In the genomic region with DNA sequence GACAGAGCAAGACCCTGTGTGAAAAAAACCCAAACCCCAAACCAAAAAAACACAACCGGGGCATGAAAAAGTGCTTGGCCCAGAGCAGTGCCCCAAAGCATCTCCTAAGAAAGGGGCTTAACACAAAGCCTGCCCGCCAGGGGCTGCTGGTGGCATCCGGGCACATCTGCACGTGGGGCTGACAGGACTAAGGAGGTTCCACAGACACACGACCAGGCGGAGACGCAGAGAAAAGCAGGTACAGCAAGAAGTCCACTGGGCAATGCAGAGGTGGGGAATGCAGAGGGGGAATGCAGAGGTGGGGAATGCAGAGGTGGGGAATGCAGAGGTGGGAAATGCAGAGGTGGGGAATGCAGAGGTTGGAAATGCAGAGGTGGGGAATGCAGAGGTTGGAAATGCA, we compare ENCODE assay signal across 10 cellular contexts.
DNase-seq lines count a peak whose midpoint lies in the region; ATAC-seq and TF ChIP-seq lines count a peak whose summit lies in the region.
"Had no signal": no experiment of that assay in that cellular context is flagged by ENCODE, and none has a peak within 500 bp of the region (broad histone marks: within the 10 kb centered on the region; RNA-seq: fewer than 3 reads in every experiment).

No MANE protein-coding gene starts in this region.

- H3K4me3 ChIP-seq in AG04450 (ENCODE audit: low read depth, low read length) (no peak overlapping the region), HUES64 (ENCODE audit: low read length) (no peak overlapping the region)
- H3K4me3 ChIP-seq in effector memory CD4-positive, alpha-beta T cell (ENCODE audit: insufficient read depth, low read depth, low read length, poor library complexity, severe bottlenecking) = no peak overlapping the region

- H3K36me3 Mint-ChIP-seq in natural killer cell treated with Interleukin-12 subunit alpha and Interleukin-12 subunit beta and Interleukin-15 and Interleukin-18, amount 100 ng/mL, for 72 hours = no peaks in the 10 kb centered on the region

- H3K4me1 Mint-ChIP-seq in natural killer cell treated with Interleukin-12 subunit alpha and Interleukin-12 subunit beta and Interleukin-15 and Interleukin-18, amount 100 ng/mL, for 72 hours (ENCODE audit: low read depth in 2 of 2) = peaks cover 68 to 82% of the 10 kb centered on the region in 2 donors

- H3K27ac Mint-ChIP-seq in natural killer cell treated with Interleukin-12 subunit alpha and Interleukin-12 subunit beta and Interleukin-15 and Interleukin-18, amount 100 ng/mL, for 72 hours = peak overlapping the region; percentile 86 to 94

- TF ChIP-seq CTCF in AG04450 (IDR thresholded peaks at IDR 0.05; ENCODE audit: low read depth, low read length) = no peak

- POLR2A ChIA-PET in AG04450 (lab: Yijun Ruan, JAX) = no interaction called here

- CTCF ChIA-PET in AG04450 (lab: Charles Lee) = interaction anchor here (1.2 kb wide), 1 partner anchor 184 kb away, joined by 3 read pairs; no protein-coding TSS in a partner anchor

- H3K27me3 Mint-ChIP-seq in natural killer cell treated with Interleukin-12 subunit alpha and Interleukin-12 subunit beta and Interleukin-15 and Interleukin-18, amount 100 ng/mL, for 72 hours = no peaks in the 10 kb centered on the region

- H3K9me3 ChIP-seq in AG04450 (ENCODE audit: control insufficient read depth, insufficient read depth, low read length) (peaks cover 6% of the 10 kb centered on the region; the same call in 1 of the 2 replicates), HUES64 (ENCODE audit: insufficient read depth, low read depth, low read length) (no peaks in the 10 kb centered on the region)
- no peaks in the 10 kb centered on the region for H3K9me3 ChIP-seq in effector memory CD4-positive, alpha-beta T cell (ENCODE audit: control insufficient read depth, low read length)
- H3K9me3 ChIP-seq: thoracic aorta had no signal

- H3K27me3 ChIP-seq in AG04450 (ENCODE audit: control insufficient read depth, insufficient read depth, low read length) = no peaks in the 10 kb centered on the region
- H3K27me3 ChIP-seq in HUES64 (ENCODE audit: insufficient read depth, low read length) = no peaks in the 10 kb centered on the region
- H3K27me3 ChIP-seq in effector memory CD4-positive, alpha-beta T cell (replicated peaks; ENCODE audit: control insufficient read depth, insufficient read depth, low read length, poor library complexity, severe bottlenecking) = no peaks in the 10 kb centered on the region

- H3K4me1 ChIP-seq in HUES64 (ENCODE audit: insufficient read depth, low read length) = peaks cover 46% of the 10 kb centered on the region
- peaks cover 58% of the 10 kb centered on the region for H3K4me1 ChIP-seq in effector memory CD4-positive, alpha-beta T cell (ENCODE audit: control insufficient read depth, insufficient read depth, low read length, poor library complexity, severe bottlenecking)

- peaks cover 4% of the 10 kb centered on the region for H3K36me3 ChIP-seq in HUES64 (ENCODE audit: insufficient read depth, low read length)
- no peaks in the 10 kb centered on the region for H3K36me3 ChIP-seq in effector memory CD4-positive, alpha-beta T cell (ENCODE audit: control insufficient read depth, insufficient read depth, low read length)
- H3K36me3 ChIP-seq: thoracic aorta had no signal

- H3K4me3 Mint-ChIP-seq in natural killer cell treated with Interleukin-12 subunit alpha and Interleukin-12 subunit beta and Interleukin-15 and Interleukin-18, amount 100 ng/mL, for 72 hours = peak overlapping the region; percentile 90

- no peaks in the 10 kb centered on the region for H3K9me3 Mint-ChIP-seq in natural killer cell treated with Interleukin-12 subunit alpha and Interleukin-12 subunit beta and Interleukin-15 and Interleukin-18, amount 100 ng/mL, for 72 hours

- no peak for ATAC-seq in natural killer cell treated with Interleukin-12 subunit alpha and Interleukin-12 subunit beta and Interleukin-15 and Interleukin-18, amount 100 ng/mL, for 72 hours
- no peak for ATAC-seq in HG03135 (IDR thresholded peaks at IDR 0.05; ENCODE audit: unreplicated experiment)
- no peak for ATAC-seq in HG03159 (IDR thresholded peaks at IDR 0.05; ENCODE audit: unreplicated experiment)

- WGBS in HUES64 = 79% methylated on average over 7 of the region's 7 CpGs

- no peak for DNase-seq in AG04450 (ENCODE audit: low read depth, low spot score)
- DNase-seq in effector memory CD4-positive, alpha-beta T cell = no peak
- no peak for DNase-seq in natural killer cell treated with Interleukin-12 subunit alpha and Interleukin-12 subunit beta and Interleukin-15 and Interleukin-18, amount 100 ng/mL, for 72 hours (ENCODE audit: low spot score)
- no peak for DNase-seq in NK-92 (lab: John Stamatoyannopoulos, UW; ENCODE audit: unreplicated experiment)
- DNase-seq in effector CD8-positive, alpha-beta T cell (lab: John Stamatoyannopoulos, UW) = no peak
- DNase-seq: NCI-H2081 treated with DMSO at 0.1 percent for 48 hours had no signal

- peak overlapping the region; percentile 99 for H3K27ac ChIP-seq in AG04450 (ENCODE audit: low read depth, low read length)
- peak overlapping the region; percentile 29; the same call in 1 of the 2 replicates for H3K27ac ChIP-seq in HUES64 (ENCODE audit: low read depth, low read length)
- H3K27ac ChIP-seq in effector memory CD4-positive, alpha-beta T cell (ENCODE audit: insufficient read depth, low read length, poor library complexity, severe bottlenecking) = peak overlapping the region; percentile 30

- H3K9ac ChIP-seq in HUES64 (ENCODE audit: low read depth, low read length) = peak overlapping the region; percentile 29; the same call in 1 of the 2 replicates

Comparison
In these comparisons a context has a peak if more than half of its experiments do, and no peak if none do; other contexts are left out.
1. H3K27ac ChIP-seq: peak in every context shown above with its lines; median percentile 99 in AG04450; 30 in effector memory CD4-positive, alpha-beta T cell; 29 in HUES64.